9 cellular contexts compared by ENCODE assay signal in the genomic region with DNA sequence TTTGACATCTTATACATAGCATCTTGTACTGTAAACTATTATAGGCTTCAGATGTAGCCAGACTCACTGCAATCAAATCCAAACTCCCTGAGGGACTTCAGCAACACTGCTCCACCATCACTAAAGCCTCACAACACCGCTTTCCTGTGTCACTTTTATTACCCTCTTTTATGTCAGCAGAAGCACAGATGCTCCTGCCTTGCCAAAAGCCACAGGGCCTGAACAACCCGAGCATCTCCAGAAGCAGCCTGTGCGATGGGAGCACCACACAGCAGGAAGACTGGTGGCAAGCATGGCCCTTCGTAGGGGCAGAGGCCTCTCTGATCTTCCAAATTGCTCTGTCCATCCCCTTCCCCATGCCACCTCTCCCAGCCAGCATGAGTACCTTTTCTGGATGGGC. TPM values are rescaled to one million over a fixed set of nuclear protein-coding genes. Genes with fewer than 3 reads are reported as not detected.
DNase-seq lines count a peak whose midpoint lies in the region; ATAC-seq and TF ChIP-seq lines count a peak whose summit lies in the region.
"Had no signal": no experiment of that assay in that cellular context is flagged by ENCODE, and none has a peak within 500 bp of the region (broad histone marks: within the 10 kb centered on the region; RNA-seq: fewer than 3 reads in every experiment).

No MANE protein-coding gene starts in this region.

- intact Hi-C loops in A673 (cut with micrococcal nuclease; ENCODE audit: unreplicated experiment), result no loop called here

- H3K4me3 Mint-ChIP-seq in endodermal cell, result no peak overlapping the region

- CTCF ChIA-PET in A673 (lab: Charles Lee), result no interaction called here

- peaks cover 28% of the 10 kb centered on the region for H3K36me3 ChIP-seq in A673 (ENCODE audit: insufficient read depth, low read length, poor library complexity, severe bottlenecking)
- peaks cover 82% of the 10 kb centered on the region for H3K36me3 ChIP-seq in KOPT-K1 (ENCODE audit: insufficient read depth, low read length)
- peaks cover 58% of the 10 kb centered on the region for H3K36me3 ChIP-seq in endodermal cell (ENCODE audit: control insufficient read depth, insufficient read depth, low read length)
- H3K36me3 ChIP-seq: gastrocnemius medialis had no signal

- ATAC-seq in HG03432 (IDR thresholded peaks at IDR 0.05; ENCODE audit: unreplicated experiment) (no peak), GM18520 (IDR thresholded peaks at IDR 0.05; ENCODE audit: unreplicated experiment) (no peak)
- ATAC-seq: gastrocnemius medialis had no signal

- POLR2A ChIA-PET in A673 (lab: Charles Lee; ENCODE audit: low non-redundant PET), result no interaction called here

- H3K4me1 ChIP-seq in A673 (ENCODE audit: insufficient read depth, low read length, poor library complexity, severe bottlenecking), result peaks cover 36% of the 10 kb centered on the region
- no peaks in the 10 kb centered on the region for H3K4me1 ChIP-seq in endodermal cell (ENCODE audit: control insufficient read depth, insufficient read depth, low read length)

- 90 to 95% methylated on average over 2 to 4 of the region's 4 CpGs for WGBS in endodermal cell (ENCODE audit: insufficient coverage in 1 of 2, insufficient read length in 1 of 2), 2 experiments

- no peak overlapping the region for H3K27ac Mint-ChIP-seq in endodermal cell

- no peaks in the 10 kb centered on the region for H3K27me3 ChIP-seq in A673 (replicated peaks; ENCODE audit: insufficient read depth, low read depth, low read length, poor library complexity)
- no peaks in the 10 kb centered on the region for H3K27me3 ChIP-seq in endodermal cell (ENCODE audit: control insufficient read depth, insufficient read depth, low read length, poor library complexity, severe bottlenecking)
- H3K27me3 ChIP-seq: gastrocnemius medialis had no signal

- no peak for DNase-seq in A673 (ENCODE audit: low spot score)
- DNase-seq in endodermal cell, result no peak
- DNase-seq in SIG-M5 (lab: John Stamatoyannopoulos, UW), result no peak
- no peak for DNase-seq in 8988T
- DNase-seq: gastrocnemius medialis had no signal

- peaks cover 18% of the 10 kb centered on the region for H3K4me1 Mint-ChIP-seq in endodermal cell

- no peaks in the 10 kb centered on the region for H3K27me3 Mint-ChIP-seq in endodermal cell (ENCODE audit: insufficient read depth)

- no TSS peak for BruUV-seq in A673 (replicated peaks; lab: Mats Ljungman, UMichigan)

- peaks cover 39% of the 10 kb centered on the region for H3K9me3 Mint-ChIP-seq in endodermal cell

- peaks cover 23% of the 10 kb centered on the region for H3K9me3 ChIP-seq in A673 (ENCODE audit: low read depth, low read length, poor library complexity, severe bottlenecking)
- peaks cover 32% of the 10 kb centered on the region for H3K9me3 ChIP-seq in KOPT-K1 (ENCODE audit: insufficient read depth, low read length, poor library complexity, severe bottlenecking)
- peaks cover 35% of the 10 kb centered on the region for H3K9me3 ChIP-seq in endodermal cell (ENCODE audit: control insufficient read depth, low read length)
- H3K9me3 ChIP-seq: gastrocnemius medialis had no signal

- H3K27ac ChIP-seq in A673 (ENCODE audit: low read depth, low read length, poor library complexity, severe bottlenecking), result peak overlapping the region; percentile 45
- peak overlapping the region; percentile 16 for H3K27ac ChIP-seq in KOPT-K1 (ENCODE audit: low read depth, low read length, poor library complexity, severe bottlenecking)
- H3K27ac ChIP-seq in endodermal cell (ENCODE audit: low read depth, low read length), result peak overlapping the region; percentile 2
- H3K27ac ChIP-seq: gastrocnemius medialis had no signal

- H3K9ac ChIP-seq in endodermal cell (ENCODE audit: extremely low read depth, low read length, poor library complexity, severe bottlenecking), result no peak overlapping the region

- H3K36me3 Mint-ChIP-seq in endodermal cell (ENCODE audit: low read depth), result peaks cover 65% of the 10 kb centered on the region

- H3K4me3 ChIP-seq in A673 (ENCODE audit: low read depth, low read length, poor library complexity, severe bottlenecking), result no peak overlapping the region
- peak overlapping the region; percentile 6; the same call in 1 of the 2 replicates for H3K4me3 ChIP-seq in GM08714 (ENCODE audit: low read length)
- H3K4me3 ChIP-seq in endodermal cell (ENCODE audit: low read length), result no peak overlapping the region
- H3K4me3 ChIP-seq: gastrocnemius medialis had no signal

- TF ChIP-seq CTCF in A673 (conservative IDR thresholded peaks at IDR 0.05; ENCODE audit: low read depth, low read length) (no peak), endodermal cell (conservative IDR thresholded peaks at IDR 0.05) (no peak)

RNA-seq across cellular contexts. Expression of gene TMEM123, which starts 22.9 kb away (rescaled TPM):
- total RNA-seq in A673 (2021) (210 and 214 TPM in 2 replicates), endodermal cell (100 to 1,000 TPM; 216 to 256 TPM)
- 193 TPM for polyA plus RNA-seq in endodermal cell (2013, experiment 1 of 2)
- 178 TPM for polyA plus RNA-seq in endodermal cell (2013, experiment 2 of 2)
